In the genomic region with DNA sequence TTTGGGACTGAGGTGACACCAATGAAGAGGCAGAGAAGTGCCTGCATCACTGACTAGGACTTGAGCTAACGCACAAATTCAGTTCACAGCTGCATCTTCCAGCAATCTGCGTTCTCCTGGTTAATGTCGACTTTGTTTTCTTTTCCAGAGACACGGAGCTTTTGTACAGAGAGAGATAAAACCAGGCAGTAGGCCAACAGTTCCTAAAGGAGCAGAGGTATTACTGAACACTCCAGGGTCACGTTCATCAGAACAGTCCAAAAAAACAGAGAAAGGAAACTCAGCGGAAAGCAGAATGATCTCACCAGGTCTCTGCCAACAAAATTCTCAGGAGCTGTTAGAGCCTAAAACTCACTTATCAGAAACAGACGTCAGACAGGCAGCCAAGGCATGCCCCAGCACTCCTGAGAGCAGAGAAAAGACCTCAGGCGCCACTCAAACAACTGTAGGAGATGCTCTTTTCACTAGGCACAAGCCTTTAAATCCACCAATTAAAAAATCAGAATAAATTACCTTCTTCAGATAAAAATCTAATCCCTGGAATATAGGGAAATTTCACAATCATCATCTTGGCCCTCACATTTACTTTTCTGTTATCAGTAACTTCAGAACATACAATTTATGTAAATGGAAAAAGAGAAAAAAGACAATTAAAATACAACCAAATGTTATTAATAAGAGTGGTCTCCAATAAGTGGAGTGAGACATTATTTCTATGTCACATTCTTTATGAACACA, we compare ENCODE assay signal across 11 cellular contexts.
DNase-seq lines count a peak whose midpoint lies in the region; ATAC-seq and TF ChIP-seq lines count a peak whose summit lies in the region.
"Had no signal": no experiment of that assay in that cellular context is flagged by ENCODE, and none has a peak within 500 bp of the region (broad histone marks: within the 10 kb centered on the region; RNA-seq: fewer than 3 reads in every experiment).

No MANE protein-coding gene starts in this region.

- no peak overlapping the region for H3K56ac ChIP-seq in H9 (ENCODE audit: insufficient read length, low read depth, low read length)

- no peak overlapping the region for H3K4me3 Mint-ChIP-seq in T-cell
- no peak overlapping the region for H3K4me3 Mint-ChIP-seq in H9

- no peak overlapping the region for H2BK5ac ChIP-seq in H9 (ENCODE audit: insufficient read length, low read length)

- H3K9me3 ChIP-seq in heart left ventricle = peaks cover 0 to 3% (median 0%) of the 10 kb centered on the region in 12 donors
- no peaks in the 10 kb centered on the region for H3K9me3 ChIP-seq in H9 (ENCODE audit: control insufficient read depth, low read depth, low read length)

- H3K4me2 ChIP-seq in H9 (ENCODE audit: insufficient read depth, insufficient read length, low read length) = no peak overlapping the region

- H4K5ac ChIP-seq in H9 (ENCODE audit: insufficient read length, low read depth, low read length) = no peak overlapping the region

- H3K4me1 ChIP-seq in heart left ventricle (peaks cover 0 to 32% (median 20%) of the 10 kb centered on the region in 12 donors), H9 (ENCODE audit: insufficient read depth, low read length) (no peaks in the 10 kb centered on the region)

- no peak overlapping the region for H3K27ac Mint-ChIP-seq in activated naive CD4-positive, alpha-beta T cell treated with anti-CD3 and anti-CD28 coated beads, Interleukin-2, amount 50 U/mL, for 72 hours
- H3K27ac Mint-ChIP-seq in T-cell (no peak overlapping the region), H9 (no peak overlapping the region)

- H4K8ac ChIP-seq in H9 (replicated peaks; ENCODE audit: insufficient read length, low read depth, low read length) = no peak overlapping the region

- H3K4ac ChIP-seq in H9 (ENCODE audit: low read depth, low read length) = no peak overlapping the region

- no peak overlapping the region for H3K23ac ChIP-seq in H9 (ENCODE audit: insufficient read length, low read depth, low read length)

- peak; percentile 37 for DNase-seq in COLO829 (ENCODE audit: low spot score)
- peak in 4 of 5 donors; percentile 66 to 73 (median 68) for DNase-seq in heart left ventricle
- DNase-seq in pulmonary artery endothelial cell (ENCODE audit: low read depth, low spot score) = peak; percentile 87
- DNase-seq in activated naive CD4-positive, alpha-beta T cell treated with anti-CD3 and anti-CD28 coated beads, Interleukin-2, amount 50 U/mL, for 72 hours (ENCODE audit: low spot score in 2 of 2) = no peak
- no peak for DNase-seq in DMS153 (lab: John Stamatoyannopoulos, UW)
- DNase-seq in T-cell = no peak
- no peak for DNase-seq in H9
- DNase-seq: activated CD4-positive, CD25-positive, alpha-beta regulatory T cell treated with anti-CD3 and anti-CD28 coated beads, Interleukin-2, amount 50 U/mL, for 72 hours; DMS53; NCI-H1417 had no signal

- H3K23me2 ChIP-seq in H9 (ENCODE audit: insufficient read length, low read depth, low read length, poor library complexity, severe bottlenecking) = no peaks in the 10 kb centered on the region

- H3K9me3 Mint-ChIP-seq in activated naive CD4-positive, alpha-beta T cell treated with anti-CD3 and anti-CD28 coated beads, Interleukin-2, amount 50 U/mL, for 72 hours = peaks cover 6 to 8% of the 10 kb centered on the region in 2 donors
- peaks cover 1 to 8% (median 7%) of the 10 kb centered on the region in 3 donors for H3K9me3 Mint-ChIP-seq in T-cell
- peaks cover 6% of the 10 kb centered on the region in 2 experiments; a peak in 4 of 5 replicates for H3K9me3 Mint-ChIP-seq in H9

- no peaks in the 10 kb centered on the region for H3K36me3 ChIP-seq in heart left ventricle

- H3K4me3 ChIP-seq in heart left ventricle = peak overlapping the region in 8 of 12 donors; percentile 12 to 32 (median 20)

- CTCF ChIA-PET in T-cell (lab: Charles Lee) = interaction anchor here (0.6 to 0.8 kb wide), 2 partner anchors 12 to 825 kb away, joined by 3 read pairs; no protein-coding TSS in a partner anchor

- H4K91ac ChIP-seq in H9 (ENCODE audit: insufficient read length, low read depth, low read length) = no peak overlapping the region

- H2BK120ac ChIP-seq in H9 (ENCODE audit: low read depth, low read length, poor library complexity, severe bottlenecking) = no peak overlapping the region

- no peaks in the 10 kb centered on the region for H4K20me1 ChIP-seq in H9 (ENCODE audit: control insufficient read depth, insufficient read depth, insufficient read length)

- H2AK5ac ChIP-seq in H9 (ENCODE audit: insufficient read length, low read length) = no peak overlapping the region

- H3K36me3 Mint-ChIP-seq in activated naive CD4-positive, alpha-beta T cell treated with anti-CD3 and anti-CD28 coated beads, Interleukin-2, amount 50 U/mL, for 72 hours = no peaks in the 10 kb centered on the region
- H3K36me3 Mint-ChIP-seq in T-cell (peaks cover 3% of the 10 kb centered on the region), H9 (ENCODE audit: insufficient read depth in 1 of 3, low read depth in 3 of 3) (no peaks in the 10 kb centered on the region; a peak in 1 of 7 replicates)

- no peak overlapping the region for H2AFZ ChIP-seq in H9 (ENCODE audit: low read length)

- H3K27me3 Mint-ChIP-seq in T-cell (peaks cover 26 to 34% of the 10 kb centered on the region in 2 donors), H9 (ENCODE audit: low read depth) (no peaks in the 10 kb centered on the region)

- H2BK15ac ChIP-seq in H9 (ENCODE audit: low read depth, low read length) = no peak overlapping the region

- H2BK12ac ChIP-seq in H9 (ENCODE audit: insufficient read length, low read depth, low read length) = no peak overlapping the region

- no peak overlapping the region for H3K18ac ChIP-seq in H9 (ENCODE audit: insufficient read length, low read depth, low read length)

- TF ChIP-seq CTCF in VCaP (conservative IDR thresholded peaks at IDR 0.05) = no peak
- TF ChIP-seq CTCF in heart left ventricle (IDR thresholded peaks at IDR 0.05) = no peak
- TF ChIP-seq CTCF in H9 (conservative IDR thresholded peaks at IDR 0.05) = no peak

- no peaks in the 10 kb centered on the region for H3K79me1 ChIP-seq in H9 (ENCODE audit: insufficient read depth, low read depth, low read length, poor library complexity, severe bottlenecking)

- H3K9ac ChIP-seq in H9 (ENCODE audit: extremely low read depth, insufficient read length, low read length) = no peak overlapping the region

- H3K27ac ChIP-seq in VCaP (peak overlapping the region; percentile 54), heart left ventricle (peak overlapping the region; percentile 57 to 83 (median 75)), H9 (ENCODE audit: insufficient read length, low read depth, low read length) (no peak overlapping the region)

- H3K27me3 ChIP-seq in heart left ventricle (no peaks in the 10 kb centered on the region), H9 (ENCODE audit: insufficient read depth, low read length) (no peaks in the 10 kb centered on the region)

- H2BK20ac ChIP-seq in H9 (ENCODE audit: low read depth, low read length, poor library complexity, severe bottlenecking) = no peak overlapping the region

- H3T11ph ChIP-seq in H9 (ENCODE audit: low read length) = no peak overlapping the region

- POLR2A ChIA-PET in T-cell (lab: Charles Lee) = interaction anchor here in 1 of 2 donors (0.5 kb wide), 1 partner anchor 417 kb away, joined by 15 read pairs; no protein-coding TSS in a partner anchor

- ATAC-seq in heart left ventricle = peak; percentile 91 to 97 (median 95)
- ATAC-seq in activated naive CD4-positive, alpha-beta T cell treated with anti-CD3 and anti-CD28 coated beads, Interleukin-2, amount 50 U/mL, for 72 hours = no peak
- ATAC-seq in T-cell (replicated peaks in 1 of 4) = no peak

- 5 to 12% (median 8%) methylated on average over 8 of the region's 8 CpGs for WGBS in heart left ventricle, 4 donors
- no CpG with 5 or more reads among the region's 8 CpGs for WGBS in H9 (ENCODE audit: extremely low coverage, insufficient read length, low lambda C conversion rate)

- H3K79me2 ChIP-seq in H9 (ENCODE audit: insufficient read depth, low read length) = no peaks in the 10 kb centered on the region

- H3K4me1 Mint-ChIP-seq in T-cell = no peaks in the 10 kb centered on the region
- H3K4me1 Mint-ChIP-seq in H9 = peaks cover 2 to 7% of the 10 kb centered on the region in 2 experiments; a peak in 2 of 4 replicates

- no peak overlapping the region for H3K14ac ChIP-seq in H9 (ENCODE audit: insufficient read depth, low read length)

- intact Hi-C loops in heart left ventricle (cut with DNase I) = loop anchor here in 7 of 10 donors (5.0 to 10.0 kb wide), 2 partner anchors 95 to 97 kb away; a partner anchor contains a TSS

- no peak for TF ChIP-seq POLR2A in heart left ventricle (IDR thresholded peaks at IDR 0.05)

Comparison
In these comparisons a context has a peak if more than half of its experiments do, and no peak if none do; other contexts are left out.
1. DNase-seq: peak in COLO829 (single experiment), heart left ventricle (4 of 5) and pulmonary artery endothelial cell (single experiment); none in activated naive CD4-positive, alpha-beta T cell treated with anti-CD3 and anti-CD28 coated beads, Interleukin-2, amount 50 U/mL, for 72 hours (0 of 2), DMS153 (single experiment), T-cell (0 of 34) and H9 (single experiment).
2. ATAC-seq: peak in heart left ventricle (4 of 4); none in activated naive CD4-positive, alpha-beta T cell treated with anti-CD3 and anti-CD28 coated beads, Interleukin-2, amount 50 U/mL, for 72 hours (0 of 2) and T-cell (0 of 4).